27 cellular contexts compared by ENCODE assay signal in the genomic region with DNA sequence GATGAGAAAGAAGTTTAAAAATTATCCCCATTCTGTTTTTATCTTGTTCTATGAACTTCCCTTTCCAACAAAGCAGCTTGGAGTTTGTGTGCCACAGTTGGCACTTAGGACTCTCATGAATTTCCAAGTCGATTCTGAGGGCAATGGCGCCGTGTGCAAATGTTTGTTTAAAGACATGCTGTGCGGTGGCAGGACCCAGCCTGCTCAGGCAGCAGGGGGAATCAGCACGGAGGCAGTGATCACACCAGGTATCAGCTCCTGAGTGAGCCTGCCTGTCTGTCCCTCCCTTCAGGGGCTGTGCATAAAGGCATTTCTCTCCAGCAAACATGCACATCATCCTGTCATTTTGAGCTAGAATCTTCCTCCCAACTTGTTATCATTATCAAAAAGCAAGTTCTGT.
A peak's percentile ranks its signal among the peaks of the same experiment; 100 is the strongest.
DNase-seq lines count a peak whose midpoint lies in the region; ATAC-seq, FAIRE-seq and TF ChIP-seq lines count a peak whose summit lies in the region.
"Had no signal": no experiment of that assay in that cellular context is flagged by ENCODE, and none has a peak within 500 bp of the region (broad histone marks: within the 10 kb centered on the region; RNA-seq: fewer than 3 reads in every experiment).

No MANE protein-coding gene starts in this region.

- FAIRE-seq in HTR-8/SVneo (lab: Jason Lieb, UNC): no peak
- FAIRE-seq: endometrium, H54, keratinocyte, urothelium cell line had no signal

- no peaks in the 10 kb centered on the region for H3K36me3 ChIP-seq in HEK293 (ENCODE audit: control insufficient read depth in 2 of 2, insufficient read depth in 1 of 2, low read length in 2 of 2)
- H3K36me3 ChIP-seq: esophagus squamous epithelium, heart left ventricle, neutrophil, right lobe of liver, spleen had no signal

- H3K9me3 ChIP-seq in HEK293 (ENCODE audit: control insufficient read depth, insufficient read depth, low read depth, low read length): no peaks in the 10 kb centered on the region
- H3K9me3 ChIP-seq: esophagus squamous epithelium, heart left ventricle, neutrophil, right lobe of liver, spleen, testis had no signal

- CTCF ChIA-PET in HEK293 (lab: Yijun Ruan, JAX): no interaction called here

- H3K4me1 ChIP-seq in HEK293 (ENCODE audit: control insufficient read depth, insufficient read depth, low read length): no peaks in the 10 kb centered on the region
- H3K4me1 ChIP-seq: esophagus squamous epithelium, foreskin keratinocyte, heart left ventricle, right lobe of liver, spleen, testis had no signal

- ATAC-seq in left lobe of liver (peak; percentile 57), HG03039 (IDR thresholded peaks at IDR 0.05; ENCODE audit: unreplicated experiment) (no peak)
- ATAC-seq: activated CD8-positive, alpha-beta T cell treated with anti-CD3 and anti-CD28 coated beads, Interleukin-2, amount 10 ng/mL, durations not matched to agents 7 days and 5 days; foreskin keratinocyte; heart left ventricle had no signal

- H3K4me3 ChIP-seq in HEK293 (ENCODE audit: low read depth, low read length): no peak overlapping the region
- H3K4me3 ChIP-seq: esophagus squamous epithelium, heart left ventricle, right lobe of liver, spleen, testis had no signal

- TF ChIP-seq CTCF in HEK293 (tag by site-specific recombination; IDR thresholded peaks at IDR 0.05): no peak

- no peak overlapping the region for H3K27ac ChIP-seq in HEK293 (ENCODE audit: extremely low read depth, low read depth, low read length)
- H3K27ac ChIP-seq: esophagus squamous epithelium, foreskin keratinocyte, heart left ventricle, HL-60, neutrophil, right lobe of liver, spleen, testis had no signal

- peak; percentile 9 for DNase-seq in NCI-H1105 (lab: John Stamatoyannopoulos, UW)
- no peak for DNase-seq in NCI-H1105 treated with DMSO at 0.1 percent for 48 hours (lab: John Stamatoyannopoulos, UW)
- DNase-seq in NCI-H345 treated with DMSO at 0.1 percent for 48 hours (lab: John Stamatoyannopoulos, UW; ENCODE audit: unreplicated experiment): peak; percentile 75
- DNase-seq in left lobe of liver (ENCODE audit: low spot score): no peak
- DNase-seq in HTR-8/SVneo (ENCODE audit: insufficient read length, low spot score): no peak
- DNase-seq in DMS114 treated with DMSO at 0.1 percent for 48 hours (lab: John Stamatoyannopoulos, UW; ENCODE audit: unreplicated experiment): no peak
- DNase-seq: activated CD8-positive, alpha-beta T cell treated with anti-CD3 and anti-CD28 coated beads, Interleukin-2, amount 10 ng/mL, durations not matched to agents 7 days and 5 days; amniotic stem cell; Calu3; cerebellar nuclear complex; esophagus squamous epithelium; heart left ventricle; NCI-H446 treated with DMSO at 0.1 percent for 48 hours; Right ventricle myocardium superior; spleen; stimulated activated CD4-positive, alpha-beta T cell treated with anti-CD3 and anti-CD28 coated beads, Interleukin-2, amount 100 ng/mL, for 24 hours; testis had no signal

- POLR2A ChIA-PET in HEK293 (lab: Yijun Ruan, JAX): interaction anchor here (0.6 kb wide), 1 partner anchor 162 kb away, joined by 4 read pairs; no protein-coding TSS in a partner anchor

TF ChIP-seq in HEK293, 187 proteins besides CTCF, POLR2A, EP300 and RAD21:
- TF ChIP-seq ZNF335 (tag by site-specific recombination; conservative IDR thresholded peaks at IDR 0.05) (0 out of 2 replicates have a peak, but pooled peaks have one; percentile 19), MZF1 (tag by site-specific recombination; IDR thresholded peaks at IDR 0.05; ENCODE audit: borderline replicate concordance) (no peak), ZNF366 (tag by site-specific recombination; conservative IDR thresholded peaks at IDR 0.05) (no peak), YY1 (tag by site-specific recombination; IDR thresholded peaks at IDR 0.05) (peak; percentile 17; the same call in 1 of the 2 replicates), OSR2 (tag by site-specific recombination; IDR thresholded peaks at IDR 0.05) (peak; percentile 78), ZNF561 (tag by site-specific recombination; IDR thresholded peaks at IDR 0.05; ENCODE audit: borderline replicate concordance) (0 out of 2 replicates have a peak, but pooled peaks have one; percentile 62), ZNF777 (tag by site-specific recombination; IDR thresholded peaks at IDR 0.05; ENCODE audit: borderline replicate concordance) (no peak), KLF8 (tag by site-specific recombination; IDR thresholded peaks at IDR 0.05) (no peak), ZBTB17 (tag by site-specific recombination; IDR thresholded peaks at IDR 0.05) (0 out of 2 replicates have a peak, but pooled peaks have one; percentile 16), ZBTB20 (tag by site-specific recombination; IDR thresholded peaks at IDR 0.05) (peak; percentile 30; the same call in 1 of the 2 replicates), ZNF423 (tag by site-specific recombination; IDR thresholded peaks at IDR 0.05) (0 out of 2 replicates have a peak, but pooled peaks have one; percentile 37), ZIC2 (tag by site-specific recombination; IDR thresholded peaks at IDR 0.05) (peak; percentile 98)
- TF ChIP-seq, protein P1, sequence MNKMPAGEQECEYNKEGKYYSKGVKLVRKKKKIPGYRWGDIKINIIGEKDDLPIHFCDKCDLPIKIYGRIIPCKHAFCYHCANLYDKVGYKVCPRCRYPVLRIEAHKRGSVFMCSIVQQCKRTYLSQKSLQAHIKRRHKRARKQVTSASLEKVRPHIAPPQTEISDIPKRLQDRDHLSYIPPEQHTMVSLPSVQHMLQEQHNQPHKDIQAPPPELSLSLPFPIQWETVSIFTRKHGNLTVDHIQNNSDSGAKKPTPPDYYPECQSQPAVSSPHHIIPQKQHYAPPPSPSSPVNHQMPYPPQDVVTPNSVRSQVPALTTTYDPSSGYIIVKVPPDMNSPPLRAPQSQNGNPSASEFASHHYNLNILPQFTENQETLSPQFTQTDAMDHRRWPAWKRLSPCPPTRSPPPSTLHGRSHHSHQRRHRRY (tag by site-specific recombination; IDR thresholded peaks at IDR 0.05): no peak
- TF ChIP-seq, protein P2, sequence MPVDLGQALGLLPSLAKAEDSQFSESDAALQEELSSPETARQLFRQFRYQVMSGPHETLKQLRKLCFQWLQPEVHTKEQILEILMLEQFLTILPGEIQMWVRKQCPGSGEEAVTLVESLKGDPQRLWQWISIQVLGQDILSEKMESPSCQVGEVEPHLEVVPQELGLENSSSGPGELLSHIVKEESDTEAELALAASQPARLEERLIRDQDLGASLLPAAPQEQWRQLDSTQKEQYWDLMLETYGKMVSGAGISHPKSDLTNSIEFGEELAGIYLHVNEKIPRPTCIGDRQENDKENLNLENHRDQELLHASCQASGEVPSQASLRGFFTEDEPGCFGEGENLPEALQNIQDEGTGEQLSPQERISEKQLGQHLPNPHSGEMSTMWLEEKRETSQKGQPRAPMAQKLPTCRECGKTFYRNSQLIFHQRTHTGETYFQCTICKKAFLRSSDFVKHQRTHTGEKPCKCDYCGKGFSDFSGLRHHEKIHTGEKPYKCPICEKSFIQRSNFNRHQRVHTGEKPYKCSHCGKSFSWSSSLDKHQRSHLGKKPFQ (tag by site-specific recombination; IDR thresholded peaks at IDR 0.05): peak; percentile 69
TF ChIP-seq in HEK293: peak in this region for 9.

Comparison
In these comparisons a context has a peak if more than half of its experiments do, and no peak if none do; other contexts are left out.
1. DNase-seq: peak in NCI-H1105 (single experiment) and NCI-H345 treated with DMSO at 0.1 percent for 48 hours (single experiment); none in NCI-H1105 treated with DMSO at 0.1 percent for 48 hours (single experiment), left lobe of liver (single experiment), HTR-8/SVneo (single experiment) and DMS114 treated with DMSO at 0.1 percent for 48 hours (single experiment).